In the genomic region with DNA sequence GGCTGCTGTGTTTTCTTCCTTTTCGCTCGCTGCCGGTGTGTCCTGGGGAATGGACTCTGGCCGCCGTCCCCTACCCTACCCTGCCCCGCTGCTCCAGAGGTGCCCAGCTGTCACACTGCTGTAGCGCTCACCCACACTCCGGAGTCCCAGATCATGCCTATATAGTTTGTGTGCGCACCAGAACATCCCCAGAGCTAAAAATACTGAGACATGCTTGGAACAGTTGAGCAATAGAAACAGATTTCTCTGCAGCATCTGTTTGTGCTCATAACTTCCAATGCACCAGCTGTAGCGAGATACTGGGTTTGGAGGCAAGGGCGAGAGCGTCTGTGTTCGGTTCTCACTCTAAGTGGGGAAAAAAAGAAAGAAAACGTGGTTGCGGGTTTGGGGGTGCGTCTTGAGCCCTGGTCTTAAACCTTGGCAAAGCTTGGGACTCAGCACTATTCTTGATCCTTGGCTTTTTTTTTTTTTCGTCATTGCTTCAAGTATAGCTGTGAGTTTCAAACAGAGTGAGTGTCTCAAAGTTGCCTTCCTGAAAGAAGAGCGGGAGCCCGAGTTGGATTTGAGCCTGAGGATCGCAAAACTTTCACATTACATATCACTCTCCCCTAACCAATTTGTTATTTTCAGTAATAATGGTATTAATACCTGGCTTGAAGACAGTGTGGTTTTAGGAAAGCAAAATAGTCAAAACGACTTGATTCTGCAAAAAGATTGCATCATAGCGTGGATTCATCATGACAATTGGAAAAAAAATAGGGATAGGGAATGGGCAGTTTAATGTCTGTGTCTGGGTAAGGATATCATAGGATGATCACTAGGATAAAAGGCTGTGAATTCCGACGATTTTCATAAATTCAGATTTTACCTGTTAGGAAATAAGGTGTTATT, we compare ENCODE assay signal across 8 cellular contexts. TPM values are rescaled to one million over a fixed set of nuclear protein-coding genes. Genes with fewer than 3 reads are reported as not detected.
DNase-seq lines count a peak whose midpoint lies in the region; ATAC-seq and TF ChIP-seq lines count a peak whose summit lies in the region.

No MANE protein-coding gene starts in this region.

- peaks cover 16% of the 10 kb centered on the region for H3K36me3 ChIP-seq in WERI-Rb-1

- H3K4me3 ChIP-seq in WERI-Rb-1 (ENCODE audit: low read depth, low read length): peak overlapping the region; percentile 87

- peaks cover 3% of the 10 kb centered on the region for H3K9me3 ChIP-seq in WERI-Rb-1 (ENCODE audit: severe bottlenecking)

- DNase-seq in activated CD8-positive, alpha-beta memory T cell treated with anti-CD3 and anti-CD28 coated beads, Interleukin-2, amount 10 ng/mL, durations not matched to agents 7 days and 5 days: no peak
- no peak for DNase-seq in activated CD8-positive, alpha-beta memory T cell treated with anti-CD3 and anti-CD28 coated beads, Interleukin-2, amount 50 U/mL, for 48 hours
- DNase-seq in WERI-Rb-1: no peak
- peak; percentile 16 for DNase-seq in glomerular visceral epithelial cell (ENCODE audit: extremely low spot score)
- no peak for DNase-seq in omental fat pad (ENCODE audit: low spot score)
- DNase-seq in DMS79 (lab: John Stamatoyannopoulos, UW): no peak

- H3K27me3 Mint-ChIP-seq in activated CD8-positive, alpha-beta memory T cell treated with anti-CD3 and anti-CD28 coated beads, Interleukin-2, amount 10 ng/mL, durations not matched to agents 7 days and 5 days: peaks cover 64% of the 10 kb centered on the region

- H3K4me3 Mint-ChIP-seq in activated CD8-positive, alpha-beta memory T cell treated with anti-CD3 and anti-CD28 coated beads, Interleukin-2, amount 10 ng/mL, durations not matched to agents 7 days and 5 days: peak overlapping the region; percentile 36

- CTCF ChIA-PET in activated CD8-positive, alpha-beta memory T cell treated with anti-CD3 and anti-CD28 coated beads, Interleukin-2, amount 10 ng/mL, durations not matched to agents 7 days and 5 days (lab: Charles Lee): no interaction called here

- no peak overlapping the region for H3K27ac Mint-ChIP-seq in activated CD8-positive, alpha-beta memory T cell treated with anti-CD3 and anti-CD28 coated beads, Interleukin-2, amount 10 ng/mL, durations not matched to agents 7 days and 5 days

- ATAC-seq in activated CD8-positive, alpha-beta memory T cell treated with anti-CD3 and anti-CD28 coated beads, Interleukin-2, amount 10 ng/mL, durations not matched to agents 7 days and 5 days: peak; percentile 18
- peak; percentile 43 for ATAC-seq in omental fat pad (ENCODE audit: low FRiP score)
- no peak for ATAC-seq in HG02759 (IDR thresholded peaks at IDR 0.05; ENCODE audit: unreplicated experiment)
- no peak for ATAC-seq in HG03108 (IDR thresholded peaks at IDR 0.05; ENCODE audit: unreplicated experiment)

- no peaks in the 10 kb centered on the region for H3K9me3 Mint-ChIP-seq in activated CD8-positive, alpha-beta memory T cell treated with anti-CD3 and anti-CD28 coated beads, Interleukin-2, amount 10 ng/mL, durations not matched to agents 7 days and 5 days (ENCODE audit: low read depth)

- peaks cover 17% of the 10 kb centered on the region for H3K4me1 Mint-ChIP-seq in activated CD8-positive, alpha-beta memory T cell treated with anti-CD3 and anti-CD28 coated beads, Interleukin-2, amount 10 ng/mL, durations not matched to agents 7 days and 5 days

- TF ChIP-seq CTCF in WERI-Rb-1 (IDR thresholded peaks at IDR 0.05; ENCODE audit: low read depth, low read length) (no peak), omental fat pad (IDR thresholded peaks at IDR 0.05) (no peak)

- H3K36me3 Mint-ChIP-seq in activated CD8-positive, alpha-beta memory T cell treated with anti-CD3 and anti-CD28 coated beads, Interleukin-2, amount 10 ng/mL, durations not matched to agents 7 days and 5 days: no peaks in the 10 kb centered on the region

- peak overlapping the region; percentile 62 for H3K27ac ChIP-seq in WERI-Rb-1

- no peaks in the 10 kb centered on the region for H3K27me3 ChIP-seq in WERI-Rb-1 (ENCODE audit: insufficient read depth, low read depth, severe bottlenecking)

RNA-seq across cellular contexts. Expression of a gene that starts 0.6 kb away (rescaled TPM):
- not detected for total RNA-seq in activated CD8-positive, alpha-beta memory T cell treated with anti-CD3 and anti-CD28 coated beads, Interleukin-2, amount 10 ng/mL, durations not matched to agents 7 days and 5 days
- total RNA-seq in omental fat pad: 1 to 10 TPM; 1.9 to 9.5 (median 4.2) TPM

Comparison
In these comparisons a context has a peak if more than half of its experiments do, and no peak if none do; other contexts are left out.
1. ATAC-seq: peak in activated CD8-positive, alpha-beta memory T cell treated with anti-CD3 and anti-CD28 coated beads, Interleukin-2, amount 10 ng/mL, durations not matched to agents 7 days and 5 days (single experiment) and omental fat pad (single experiment); none in HG02759 (single experiment) and HG03108 (single experiment).